In the genomic region with DNA sequence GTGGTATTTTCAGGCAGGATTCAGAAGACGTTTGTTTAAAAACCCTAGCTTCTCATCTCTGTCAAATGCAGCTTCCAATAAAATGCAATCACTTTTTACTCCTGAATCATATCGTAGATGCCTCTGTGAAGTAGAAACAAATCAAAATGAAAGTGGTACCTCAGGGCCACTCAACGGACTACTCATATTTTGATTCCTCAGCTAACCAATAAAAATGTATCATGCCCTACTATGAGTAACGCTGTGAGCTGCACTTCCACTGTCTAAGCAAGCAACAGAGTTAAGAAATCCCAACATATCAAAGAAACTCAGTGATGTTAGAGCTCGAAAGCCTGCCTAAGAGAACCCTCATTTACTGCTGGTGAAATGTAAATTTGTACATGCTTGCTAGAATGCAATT, we compare ENCODE assay signal across 8 cellular contexts.
DNase-seq lines count a peak whose midpoint lies in the region; ATAC-seq and TF ChIP-seq lines count a peak whose summit lies in the region.

No MANE protein-coding gene starts in this region.

- peaks cover 0 to 36% (median 24%) of the 10 kb centered on the region in 12 donors for H3K4me1 ChIP-seq in heart left ventricle
- peaks cover 0 to 6% (median 0%) of the 10 kb centered on the region in 4 donors for H3K4me1 ChIP-seq in tibial artery
- H3K4me1 ChIP-seq in mucosa of descending colon (ENCODE audit: low read depth) = no peaks in the 10 kb centered on the region

- H3K36me3 ChIP-seq in heart left ventricle = peaks cover 0 to 5% (median 0%) of the 10 kb centered on the region in 9 donors
- H3K36me3 ChIP-seq in tibial artery = no peaks in the 10 kb centered on the region
- H3K36me3 ChIP-seq in mucosa of descending colon (ENCODE audit: low read depth) = no peaks in the 10 kb centered on the region

- H3K4me3 ChIP-seq in heart left ventricle (peak overlapping the region in 2 of 12 donors; percentile 17 to 27), tibial artery (peak overlapping the region; percentile 12), mucosa of descending colon (no peak overlapping the region)

- ATAC-seq in heart left ventricle = peak in 1 of 4 donors; percentile 3
- ATAC-seq in Right ventricle myocardium inferior = no peak
- ATAC-seq in HG03139 (IDR thresholded peaks at IDR 0.05; ENCODE audit: unreplicated experiment) = peak; percentile 30
- ATAC-seq in mucosa of descending colon = no peak

- intact Hi-C loops in heart left ventricle (cut with DNase I) = loop anchor here (2.0 to 10.0 kb wide), 7 partner anchors 49 to 197 kb away; no protein-coding TSS in a partner anchor
- intact Hi-C loops in Right ventricle myocardium inferior (cut with DNase I) = loop anchor here (2.0 to 10.0 kb wide), 3 partner anchors 59 to 407 kb away; no protein-coding TSS in a partner anchor
- intact Hi-C loops in tibial artery (cut with DNase I; ENCODE audit: low total_unique reads) = no loop called here
- intact Hi-C loops in mucosa of descending colon (cut with DNase I, micrococcal nuclease) = no loop called here

- DNase-seq in heart left ventricle = no peak
- no peak for DNase-seq in Right ventricle myocardium inferior (ENCODE audit: missing footprints)
- peak; percentile 56 for DNase-seq in amniotic epithelial cell (ENCODE audit: low read depth)
- DNase-seq in tibial artery = no peak
- DNase-seq in mucosa of descending colon = no peak
- no peak for DNase-seq in SHP77 treated with DMSO at 0.1 percent for 48 hours (lab: John Stamatoyannopoulos, UW)
- no peak for DNase-seq in SIG-M5 (lab: John Stamatoyannopoulos, UW)

- no peak for TF ChIP-seq POLR2A in heart left ventricle (IDR thresholded peaks at IDR 0.05)

- TF ChIP-seq CTCF in heart left ventricle (IDR thresholded peaks at IDR 0.05) = no peak
- TF ChIP-seq CTCF in tibial artery (IDR thresholded peaks at IDR 0.05) = no peak
- no peak for TF ChIP-seq CTCF in mucosa of descending colon (IDR thresholded peaks at IDR 0.05)

- H3K27ac ChIP-seq in heart left ventricle (peak overlapping the region in 10 of 12 donors; percentile 14 to 84 (median 72)), tibial artery (no peak overlapping the region)

- WGBS in heart left ventricle, 4 donors = 42 to 50% (median 45%) methylated on average over 5 of the region's 5 CpGs

- H3K9me3 ChIP-seq in heart left ventricle (no peaks in the 10 kb centered on the region), tibial artery (no peaks in the 10 kb centered on the region), mucosa of descending colon (no peaks in the 10 kb centered on the region)

- H3K27me3 ChIP-seq in heart left ventricle (no peaks in the 10 kb centered on the region), tibial artery (no peaks in the 10 kb centered on the region)

Comparison
In these comparisons a context has a peak if more than half of its experiments do, and no peak if none do; other contexts are left out.
1. H3K27ac ChIP-seq: peak in heart left ventricle (10 of 12); none in tibial artery (0 of 2).
2. intact Hi-C loops: an anchor here in heart left ventricle (2.0 to 10.0 kb wide) and Right ventricle myocardium inferior (2.0 to 10.0 kb wide); none called in tibial artery and mucosa of descending colon.